ENCODE assay signal across 9 cellular contexts in genomic region chr14:86038401-86038985, GRCh38.
DNase-seq lines count a peak whose midpoint lies in the region; ATAC-seq and TF ChIP-seq lines count a peak whose summit lies in the region.
"Had no signal": no experiment of that assay in that cellular context is flagged by ENCODE, and none has a peak within 500 bp of the region (broad histone marks: within the 10 kb centered on the region; RNA-seq: fewer than 3 reads in every experiment).

No MANE protein-coding gene starts in this region.

- intact Hi-C loops in CD4-positive, alpha-beta T cell (cut with DNase I, micrococcal nuclease) = loop anchor here in 1 of 2 experiments (10.0 kb wide), 1 partner anchor 174 kb away; no protein-coding TSS in a partner anchor
- intact Hi-C loops in uterus (cut with DNase I; ENCODE audit: low total_unique reads) = no loop called here

- H3K27me3 ChIP-seq in CD4-positive, alpha-beta T cell (ENCODE audit: control insufficient read depth, insufficient read depth, low read length) = no peaks in the 10 kb centered on the region
- no peaks in the 10 kb centered on the region for H3K27me3 ChIP-seq in OCI-LY1 (ENCODE audit: insufficient read depth, low read length)
- H3K27me3 ChIP-seq in uterus = no peaks in the 10 kb centered on the region
- H3K27me3 ChIP-seq: ovary had no signal

- peaks cover 3% of the 10 kb centered on the region for H3K9me3 ChIP-seq in CD4-positive, alpha-beta T cell (ENCODE audit: control insufficient read depth, low read length)
- H3K9me3 ChIP-seq in OCI-LY1 (ENCODE audit: low read length) (no peaks in the 10 kb centered on the region), uterus (no peaks in the 10 kb centered on the region)
- H3K9me3 ChIP-seq: ovary had no signal

- ATAC-seq in CD4-positive, alpha-beta T cell (ENCODE audit: poor library complexity) = peak; percentile 37
- ATAC-seq in GM19324 (IDR thresholded peaks at IDR 0.05; ENCODE audit: low FRiP score, unreplicated experiment) (peak; percentile 73), HG03378 (IDR thresholded peaks at IDR 0.05; ENCODE audit: unreplicated experiment) (peak; percentile 85)
- peak; percentile 63 to 66 for ATAC-seq in activated naive CD4-positive, alpha-beta T cell treated with anti-CD3 and anti-CD28 coated beads, Interleukin-2, amount 50 U/mL, for 72 hours

- DNase-seq in CD4-positive, alpha-beta T cell = peak in 7 of 10 experiments; percentile 4 to 36 (median 10)
- peak in 1 of 2 donors; percentile 29 for DNase-seq in activated naive CD4-positive, alpha-beta T cell treated with anti-CD3 and anti-CD28 coated beads, Interleukin-2, amount 50 U/mL, for 72 hours (ENCODE audit: low spot score in 2 of 2)
- DNase-seq in iPS DF 4.7 (ENCODE audit: extremely low read depth, low spot score) (peak; percentile 49), uterus (no peak)
- peak; percentile 3 to 24 for DNase-seq in stimulated activated CD4-positive, alpha-beta T cell treated with anti-CD3 and anti-CD28 coated beads, Interleukin-4, amount 100 ng/mL, for 48 hours (ENCODE audit: low read depth in 2 of 2)

- H3F3A ChIP-seq in OCI-LY1 (ENCODE audit: insufficient read depth, low read length) = no peaks in the 10 kb centered on the region; the same call in 1 of the 2 replicates

- H3K79me2 ChIP-seq in OCI-LY1 (ENCODE audit: insufficient read depth, low read length) = no peaks in the 10 kb centered on the region

- no peaks in the 10 kb centered on the region for H3K4me1 Mint-ChIP-seq in CD4-positive, alpha-beta T cell (ENCODE audit: low read depth)

- no peak overlapping the region for H3K9ac ChIP-seq in OCI-LY1 (ENCODE audit: low read length)

- H3K4me2 ChIP-seq in OCI-LY1 (ENCODE audit: low read length) = no peak overlapping the region

- TF ChIP-seq CTCF in CD4-positive, alpha-beta T cell (IDR thresholded peaks at IDR 0.05) = peak; percentile 50
- TF ChIP-seq CTCF in OCI-LY1 (IDR thresholded peaks at IDR 0.05; ENCODE audit: low read length) (peak; percentile 79), uterus (IDR thresholded peaks at IDR 0.05) (peak in 2 of 4 experiments; percentile 7 to 8)

- H3K9me3 Mint-ChIP-seq in CD4-positive, alpha-beta T cell = peaks cover 5% of the 10 kb centered on the region
- H3K9me3 Mint-ChIP-seq in activated naive CD4-positive, alpha-beta T cell treated with anti-CD3 and anti-CD28 coated beads, Interleukin-2, amount 50 U/mL, for 72 hours = no peaks in the 10 kb centered on the region

- H3K9me2 ChIP-seq in OCI-LY1 (ENCODE audit: low read depth, low read length) = no peaks in the 10 kb centered on the region

- H3K4me1 ChIP-seq in OCI-LY1 (ENCODE audit: insufficient read depth, low read length, severe bottlenecking) (no peaks in the 10 kb centered on the region), uterus (no peaks in the 10 kb centered on the region)

- H3K36me3 ChIP-seq in OCI-LY1 (ENCODE audit: insufficient read depth, low read length) (no peaks in the 10 kb centered on the region), uterus (no peaks in the 10 kb centered on the region)
- H3K36me3 ChIP-seq: ovary had no signal

- H3K4me3 ChIP-seq in OCI-LY1 (ENCODE audit: low read depth, low read length, poor library complexity, severe bottlenecking) = no peak overlapping the region
- H3K4me3 ChIP-seq in uterus = no peak overlapping the region
- H3K4me3 ChIP-seq: ovary had no signal

- H2AFZ ChIP-seq in OCI-LY1 (ENCODE audit: low read length) = no peak overlapping the region

- no peak overlapping the region for H3K27ac ChIP-seq in CD4-positive, alpha-beta T cell (ENCODE audit: low read depth, low read length)
- no peak overlapping the region for H3K27ac ChIP-seq in OCI-LY1 (ENCODE audit: low read depth, low read length, poor library complexity, severe bottlenecking)
- H3K27ac ChIP-seq in uterus = no peak overlapping the region
- H3K27ac ChIP-seq: ovary had no signal

- POLR2A ChIA-PET in CD4-positive, alpha-beta T cell (lab: Charles Lee) = no interaction called here

- H3K27ac Mint-ChIP-seq in CD4-positive, alpha-beta T cell = no peak overlapping the region
- no peak overlapping the region for H3K27ac Mint-ChIP-seq in activated naive CD4-positive, alpha-beta T cell treated with anti-CD3 and anti-CD28 coated beads, Interleukin-2, amount 50 U/mL, for 72 hours

- TF ChIP-seq POLR2A in uterus (IDR thresholded peaks at IDR 0.05) = no peak

- CTCF ChIA-PET in CD4-positive, alpha-beta T cell (lab: Charles Lee) = no interaction called here

- H4K20me1 ChIP-seq in OCI-LY1 (ENCODE audit: insufficient read depth, low read length) = no peaks in the 10 kb centered on the region

- H3K36me3 Mint-ChIP-seq in CD4-positive, alpha-beta T cell (ENCODE audit: low read depth) = no peaks in the 10 kb centered on the region
- H3K36me3 Mint-ChIP-seq in activated naive CD4-positive, alpha-beta T cell treated with anti-CD3 and anti-CD28 coated beads, Interleukin-2, amount 50 U/mL, for 72 hours = no peaks in the 10 kb centered on the region

- no peaks in the 10 kb centered on the region for H3K27me3 Mint-ChIP-seq in CD4-positive, alpha-beta T cell

- H3K4me3 Mint-ChIP-seq in CD4-positive, alpha-beta T cell = no peak overlapping the region

Comparison
In these comparisons a context has a peak if more than half of its experiments do, and no peak if none do; other contexts are left out.
1. DNase-seq: peak in CD4-positive, alpha-beta T cell (7 of 10), iPS DF 4.7 (single experiment) and stimulated activated CD4-positive, alpha-beta T cell treated with anti-CD3 and anti-CD28 coated beads, Interleukin-4, amount 100 ng/mL, for 48 hours (2 of 2); none in uterus (0 of 2).
2. Peak in every context shown above with its lines, with median percentiles within 50 percentile points of each other: ATAC-seq.